Comparison of ENCODE assay signal across 15 cellular contexts in the genomic region with DNA sequence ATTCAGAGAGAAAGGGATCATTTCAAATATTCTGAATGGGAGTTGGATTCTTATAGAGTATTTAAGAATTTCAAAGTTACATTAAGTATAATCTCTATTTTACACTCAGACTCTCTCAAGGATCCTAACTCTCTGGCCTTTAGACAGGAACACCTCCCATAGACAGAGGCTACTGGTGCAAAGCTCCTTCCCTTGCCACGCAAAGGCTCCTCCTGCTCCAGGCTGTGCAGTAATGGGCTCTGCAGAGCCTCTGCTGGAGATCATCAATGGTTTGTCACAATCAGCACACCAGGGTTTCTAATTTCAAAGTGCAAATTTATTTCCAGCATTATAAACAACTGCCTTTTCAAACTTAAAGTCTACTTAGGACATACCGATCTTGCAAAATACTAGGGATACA.
"Had no signal": no experiment of that assay in that cellular context is flagged by ENCODE, and none has a peak within 500 bp of the region (broad histone marks: within the 10 kb centered on the region; RNA-seq: fewer than 3 reads in every experiment).

No MANE protein-coding gene starts in this region.

- H3K4me1 ChIP-seq: gastrocnemius medialis, lower lobe of right lung, prostate gland had no signal

- H3K4me3 ChIP-seq: coronary artery, gastrocnemius medialis, lower lobe of right lung, prostate gland, sigmoid colon, thoracic aorta had no signal

- DNase-seq: activated CD4-positive, alpha-beta memory T cell treated with anti-CD3 and anti-CD28 coated beads, Interleukin-2, amount 10 ng/mL, durations not matched to agents 7 days and 5 days; activated naive CD4-positive, alpha-beta T cell; central memory CD4-positive, alpha-beta T cell; effector CD4-positive, alpha-beta T cell; gastrocnemius medialis; lower lobe of right lung; naive thymus-derived CD4-positive, alpha-beta T cell; sigmoid colon; stimulated activated CD4-positive, alpha-beta T cell treated with anti-CD3 and anti-CD28 coated beads, Interleukin-4, amount 100 ng/mL, for 1 hour; stimulated activated CD8-positive, alpha-beta memory T cell treated with anti-CD3 and anti-CD28 coated beads, Interleukin-4, amount 100 ng/mL, for 48 hours; stimulated activated naive CD8-positive, alpha-beta T cell treated with anti-CD3 and anti-CD28 coated beads, Interleukin-15, Interleukin-2, amounts not matched to agents 100 U/mL and 50 U/mL, for 24 hours; T-helper 9 cell had no signal

- H3K36me3 ChIP-seq: gastrocnemius medialis, lower lobe of right lung, prostate gland, sigmoid colon, thoracic aorta had no signal

- H3K27me3 ChIP-seq: gastrocnemius medialis, sigmoid colon had no signal

- H3K27ac ChIP-seq: coronary artery, gastrocnemius medialis, lower lobe of right lung, prostate gland, thoracic aorta had no signal

- H3K9me3 ChIP-seq: gastrocnemius medialis, lower lobe of right lung, prostate gland, sigmoid colon, thoracic aorta had no signal

- ATAC-seq: gastrocnemius medialis; lower lobe of right lung; naive thymus-derived CD4-positive, alpha-beta T cell; stimulated activated naive CD8-positive, alpha-beta T cell treated with anti-CD3 and anti-CD28 coated beads, Interleukin-15, Interleukin-2, amounts not matched to agents 100 U/mL and 50 U/mL, for 24 hours had no signal
